36 cellular contexts compared by ENCODE assay signal in genomic region chr1:39016604-39017171, GRCh38. TPM values are rescaled to one million over a fixed set of nuclear protein-coding genes. Genes with fewer than 3 reads are reported as not detected.
A peak's percentile ranks its signal among the peaks of the same experiment; 100 is the strongest.
DNase-seq lines count a peak whose midpoint lies in the region; ATAC-seq, FAIRE-seq and TF ChIP-seq lines count a peak whose summit lies in the region.
"Had no signal": no experiment of that assay in that cellular context is flagged by ENCODE, and none has a peak within 500 bp of the region (broad histone marks: within the 10 kb centered on the region; RNA-seq: fewer than 3 reads in every experiment).

No MANE protein-coding gene starts in this region.

- BruUV-seq in HepG2 (replicated peaks; lab: Mats Ljungman, UMichigan) = no TSS peak

- H3K9me3 Mint-ChIP-seq in activated naive CD4-positive, alpha-beta T cell treated with anti-CD3 and anti-CD28 coated beads, Interleukin-2, amount 50 U/mL, for 72 hours = no peaks in the 10 kb centered on the region
- H3K9me3 Mint-ChIP-seq: activated T-cell treated with anti-CD3 and anti-CD28 coated beads, Interleukin-2, amount 50 U/mL, for 4 hours; CD4-positive, alpha-beta T cell; stimulated activated naive CD8-positive, alpha-beta T cell treated with anti-CD3 and anti-CD28 coated beads, Interleukin-15, Interleukin-2, amounts not matched to agents 100 ng/mL and 50 ng/mL, for 24 hours; T-cell had no signal

- TF ChIP-seq RAD21 in HepG2 (CRISPR knock-in tag; IDR thresholded peaks at IDR 0.05) = no peak

- H2AFZ ChIP-seq in HepG2 (ENCODE audit: low read length) = no peak overlapping the region

- TF ChIP-seq EP300 in HepG2 (IDR thresholded peaks at IDR 0.05; ENCODE audit: low read depth in 2 of 2, low read length in 2 of 2) (peak in 1 of 2 experiments; percentile 44; a peak in 1 of 4 replicates), HepG2 (CRISPR knock-in tag; IDR thresholded peaks at IDR 0.05; ENCODE audit: borderline replicate concordance) (no peak)

- H3K27ac ChIP-seq in caudate nucleus (ENCODE audit: low read depth, low read length) (peak overlapping the region; percentile 36), HepG2 (ENCODE audit: extremely low read length, insufficient read depth, low read length) (no peak overlapping the region)
- H3K27ac ChIP-seq: ascending aorta, esophagus muscularis mucosa, heart left ventricle, HL-60, right atrium auricular region, RWPE1, thoracic aorta, uterus had no signal

- DNase-seq in DMS53 (lab: John Stamatoyannopoulos, UW) (peak; percentile 59), HuH-7 (ENCODE audit: low spot score) (peak; percentile 16), caudate nucleus (lab: John Stamatoyannopoulos, UW) (peak in 3 of 61 donors; percentile 13 to 27 (median 18)), HepG2 (ENCODE audit: low spot score) (peak; percentile 81), T-helper 1 cell (no peak), NCI-H187 (lab: John Stamatoyannopoulos, UW) (no peak), hypothalamus (lab: John Stamatoyannopoulos, UW) (no peak)
- no peak for DNase-seq in activated naive CD4-positive, alpha-beta T cell treated with anti-CD3 and anti-CD28 coated beads, Interleukin-2, amount 50 U/mL, for 72 hours (ENCODE audit: low spot score in 2 of 2)
- DNase-seq: activated CD8-positive, alpha-beta memory T cell treated with anti-CD3 and anti-CD28 coated beads, Interleukin-2, amount 10 ng/mL, durations not matched to agents 7 days and 5 days; activated gamma-delta T cell; activated T-cell treated with anti-CD3 and anti-CD28 coated beads, Interleukin-2, amount 50 U/mL, for 4 hours; AML-193; CD4-positive, alpha-beta T cell; cerebellar nuclear complex; dermis blood vessel endothelial cell; foreskin fibroblast; heart left ventricle; IMR-90; left colon; NCI-H1048; NCI-H1694 treated with DMSO at 0.1 percent for 48 hours; NCI-H510A; stimulated activated CD4-positive, alpha-beta T cell treated with anti-CD3 and anti-CD28 coated beads, Interleukin-1b, Interleukin-23, amount 100 ng/mL, for 48 hours; T-cell; uterus had no signal

- no peak for TF ChIP-seq POLR2A in HepG2 (IDR thresholded peaks at IDR 0.05; ENCODE audit: insufficient read depth in 1 of 2, low read depth in 2 of 2, low read length in 2 of 2)

- H3K79me2 ChIP-seq in HepG2 (ENCODE audit: insufficient read depth, low read length) = no peaks in the 10 kb centered on the region

- H3K4me2 ChIP-seq in HepG2 (ENCODE audit: low read depth, low read length) = peak overlapping the region; percentile 68

- 15% methylated on average over 9 of the region's 10 CpGs for whole genome bisulfite sequencing in HepG2 (ENCODE audit: low lambda C conversion rate)

- intact Hi-C loops in HepG2 (cut with micrococcal nuclease; ENCODE audit: unreplicated experiment) = no loop called here

- H3K36me3 ChIP-seq in HepG2 (replicated peaks in 1 of 2; ENCODE audit: control insufficient read depth in 1 of 2, insufficient read depth in 2 of 2, low read length in 2 of 2) = no peaks in the 10 kb centered on the region
- H3K36me3 ChIP-seq: ascending aorta, right atrium auricular region, uterus had no signal

- in situ Hi-C loops in HepG2 (cut with HindIII; ENCODE audit: extremely low pct_ligation_motif_present, low pct_unique_long_range_greater_than_20kb) = no loop called here

- H3K27ac Mint-ChIP-seq in activated naive CD4-positive, alpha-beta T cell treated with anti-CD3 and anti-CD28 coated beads, Interleukin-2, amount 50 U/mL, for 72 hours = no peak overlapping the region
- H3K27ac Mint-ChIP-seq: activated CD8-positive, alpha-beta memory T cell treated with anti-CD3 and anti-CD28 coated beads, Interleukin-2, amount 10 ng/mL, durations not matched to agents 7 days and 5 days; CD4-positive, alpha-beta T cell; memory B cell; stimulated activated naive CD8-positive, alpha-beta T cell treated with anti-CD3 and anti-CD28 coated beads, Interleukin-15, Interleukin-2, amounts not matched to agents 100 ng/mL and 50 ng/mL, for 24 hours; T-cell had no signal

- POLR2A ChIA-PET in HepG2 (lab: Yijun Ruan, JAX) = interaction anchor here (1.1 to 1.7 kb wide), 4 partner anchors 9 to 19 kb away, joined by 3 to 26 read pairs (median 4); partner anchors contain the start of gene NDUFS5

- H3K36me3 Mint-ChIP-seq in activated naive CD4-positive, alpha-beta T cell treated with anti-CD3 and anti-CD28 coated beads, Interleukin-2, amount 50 U/mL, for 72 hours = peaks cover 0 to 5% of the 10 kb centered on the region in 2 donors

- H3K4me1 ChIP-seq in HepG2 (ENCODE audit: insufficient read depth, low read length) = peaks cover 19% of the 10 kb centered on the region
- H3K4me1 ChIP-seq: ascending aorta, esophagus muscularis mucosa, heart left ventricle, right atrium auricular region, uterus had no signal

- no peaks in the 10 kb centered on the region for H3K9me3 ChIP-seq in HepG2 (ENCODE audit: low read length)
- H3K9me3 ChIP-seq: ascending aorta, esophagus muscularis mucosa, heart left ventricle, right atrium auricular region, thoracic aorta, uterus had no signal

- H4K20me1 ChIP-seq in HepG2 (ENCODE audit: insufficient read depth, low read length) = no peaks in the 10 kb centered on the region

- H3K27me3 ChIP-seq in HepG2 (ENCODE audit: control insufficient read depth in 1 of 2, insufficient read depth in 2 of 2, low read length in 2 of 2) = no peaks in the 10 kb centered on the region
- H3K27me3 ChIP-seq: ascending aorta, esophagus muscularis mucosa, heart left ventricle, right atrium auricular region, uterus had no signal

- peak overlapping the region; percentile 23; the same call in 1 of the 2 replicates for H3K9ac ChIP-seq in HepG2 (ENCODE audit: insufficient read depth, low read depth, low read length)

- peak; percentile 88 for ATAC-seq in HepG2
- no peak for ATAC-seq in activated naive CD4-positive, alpha-beta T cell treated with anti-CD3 and anti-CD28 coated beads, Interleukin-2, amount 50 U/mL, for 72 hours
- ATAC-seq: activated CD8-positive, alpha-beta memory T cell treated with anti-CD3 and anti-CD28 coated beads, Interleukin-2, amount 10 ng/mL, durations not matched to agents 7 days and 5 days; activated T-cell treated with anti-CD3 and anti-CD28 coated beads, Interleukin-2, amount 50 U/mL, for 4 hours; HCT116; heart left ventricle; left colon; T-cell had no signal

- peak; percentile 42 for FAIRE-seq in HepG2 (lab: Jason Lieb, UNC)
- FAIRE-seq: A204.1, GM18507 had no signal

- TF ChIP-seq CTCF in HepG2 (CRISPR knock-in tag; IDR thresholded peaks at IDR 0.05) = no peak

- CTCF ChIA-PET in HepG2 (lab: Yijun Ruan, JAX; ENCODE audit: low intra/inter-chr PET ratio, low total read pairs) = no interaction called here

- H3K4me3 ChIP-seq in HepG2 (replicated peaks in 1 of 3; ENCODE audit: insufficient read depth in 1 of 3, low read depth in 2 of 3, low read length in 3 of 3) = peak overlapping the region; percentile 19 to 46 (median 33); a peak in 4 of 6 replicates
- H3K4me3 ChIP-seq: ascending aorta, esophagus muscularis mucosa, heart left ventricle, right atrium auricular region, thoracic aorta, uterus had no signal

RNA-seq across cellular contexts. Expression of gene NDUFS5, which starts 9.5 kb away (rescaled TPM):
- total RNA-seq in HepG2 (2016; rRNA removed; fragmentation: Illumina TruSeq; extraction: Trizol) = 466 and 655 TPM in 2 replicates
- total RNA-seq in HepG2 (2016; cell fraction: cytosol; rRNA removed; fragmentation: Illumina TruSeq; extraction: Trizol; ENCODE audit: low read depth) = 163 and 167 TPM in 2 replicates
- 464 and 703 TPM in 2 replicates for total RNA-seq in HepG2 (2016; cell fraction: insoluble cytoplasmic fraction; rRNA removed; fragmentation: Illumina TruSeq; extraction: Trizol)
- total RNA-seq in HepG2 (2016; cell fraction: membrane; rRNA removed; fragmentation: Illumina TruSeq; extraction: Trizol) = 156 and 158 TPM in 2 replicates
- 154 and 170 TPM in 2 replicates for total RNA-seq in HepG2 (2016; cell fraction: nucleus; rRNA removed; fragmentation: Illumina TruSeq; extraction: Trizol)
- 219 and 263 TPM in 2 replicates for polyA plus RNA-seq in HepG2 (2011; rRNA removed)
- polyA plus RNA-seq in HepG2 (2011; cell fraction: cytosol; rRNA removed) = 226 and 341 TPM in 2 replicates
- polyA plus RNA-seq in HepG2 (2011; cell fraction: nucleus; rRNA removed) = 45.6 and 70.1 TPM in 2 replicates
- 314 and 392 TPM in 2 replicates for polyA plus RNA-seq in HepG2 (2012)
- 179 and 209 TPM in 2 replicates for polyA plus RNA-seq in HepG2 (2016; cell fraction: cytosol; fragmentation: Illumina TruSeq; extraction: Trizol; ENCODE audit: low read depth)
- polyA plus RNA-seq in HepG2 (2016; cell fraction: insoluble cytoplasmic fraction; fragmentation: Illumina TruSeq; extraction: Trizol; ENCODE audit: low read depth) = 671 and 732 TPM in 2 replicates
- polyA plus RNA-seq in HepG2 (2016; cell fraction: membrane; fragmentation: Illumina TruSeq; extraction: Trizol; ENCODE audit: low read depth) = 158 and 161 TPM in 2 replicates
- polyA plus RNA-seq in HepG2 (2016; cell fraction: nucleus; fragmentation: Illumina TruSeq; extraction: Trizol; ENCODE audit: insufficient read depth, low read depth) = 262 and 271 TPM in 2 replicates
- polyA minus RNA-seq in HepG2 (2011; rRNA and poly(A)+ RNA removed; ENCODE audit: low replicate concordance) = 54.3 and 179 TPM in 2 replicates
- polyA minus RNA-seq in HepG2 (2011; cell fraction: cytosol; rRNA and poly(A)+ RNA removed) = 50.5 and 67.1 TPM in 2 replicates
- 41.3 and 58.2 TPM in 2 replicates for polyA minus RNA-seq in HepG2 (2011; cell fraction: nucleus; rRNA and poly(A)+ RNA removed)
- 100 to 1,000 TPM; 153 to 211 TPM for total RNA-seq in activated naive CD4-positive, alpha-beta T cell treated with anti-CD3 and anti-CD28 coated beads, Interleukin-2, amount 50 U/mL, for 72 hours

RNA-seq across cellular contexts. Expression of gene AKIRIN1, which starts 25.6 kb away (rescaled TPM):
- total RNA-seq in HepG2 (2016; rRNA removed; fragmentation: Illumina TruSeq; extraction: Trizol) = 123 and 154 TPM in 2 replicates
- total RNA-seq in HepG2 (2016; cell fraction: cytosol; rRNA removed; fragmentation: Illumina TruSeq; extraction: Trizol; ENCODE audit: low read depth) = 24.4 and 26.4 TPM in 2 replicates
- total RNA-seq in HepG2 (2016; cell fraction: insoluble cytoplasmic fraction; rRNA removed; fragmentation: Illumina TruSeq; extraction: Trizol) = 126 and 150 TPM in 2 replicates
- total RNA-seq in HepG2 (2016; cell fraction: membrane; rRNA removed; fragmentation: Illumina TruSeq; extraction: Trizol) = 114 and 115 TPM in 2 replicates
- total RNA-seq in HepG2 (2016; cell fraction: nucleus; rRNA removed; fragmentation: Illumina TruSeq; extraction: Trizol) = 46.8 and 56.0 TPM in 2 replicates
- 96.9 and 157 TPM in 2 replicates for polyA plus RNA-seq in HepG2 (2011; rRNA removed)
- polyA plus RNA-seq in HepG2 (2011; cell fraction: cytosol; rRNA removed) = 64.0 and 81.1 TPM in 2 replicates
- polyA plus RNA-seq in HepG2 (2011; cell fraction: nucleus; rRNA removed) = 22.4 and 29.1 TPM in 2 replicates
- polyA plus RNA-seq in HepG2 (2012) = 67.2 and 119 TPM in 2 replicates
- 23.9 and 25.7 TPM in 2 replicates for polyA plus RNA-seq in HepG2 (2016; cell fraction: cytosol; fragmentation: Illumina TruSeq; extraction: Trizol; ENCODE audit: low read depth)
- polyA plus RNA-seq in HepG2 (2016; cell fraction: insoluble cytoplasmic fraction; fragmentation: Illumina TruSeq; extraction: Trizol; ENCODE audit: low read depth) = 197 and 205 TPM in 2 replicates
- polyA plus RNA-seq in HepG2 (2016; cell fraction: membrane; fragmentation: Illumina TruSeq; extraction: Trizol; ENCODE audit: low read depth) = 80.1 and 84.0 TPM in 2 replicates
- 102 and 107 TPM in 2 replicates for polyA plus RNA-seq in HepG2 (2016; cell fraction: nucleus; fragmentation: Illumina TruSeq; extraction: Trizol; ENCODE audit: insufficient read depth, low read depth)
- 35.3 and 43.0 TPM in 2 replicates for polyA minus RNA-seq in HepG2 (2011; rRNA and poly(A)+ RNA removed; ENCODE audit: low replicate concordance)
- 63.2 and 68.3 TPM in 2 replicates for polyA minus RNA-seq in HepG2 (2011; cell fraction: cytosol; rRNA and poly(A)+ RNA removed)
- 32.2 and 33.9 TPM in 2 replicates for polyA minus RNA-seq in HepG2 (2011; cell fraction: nucleus; rRNA and poly(A)+ RNA removed)
- 10 to 100 TPM; 45.8 to 93.6 TPM for total RNA-seq in activated naive CD4-positive, alpha-beta T cell treated with anti-CD3 and anti-CD28 coated beads, Interleukin-2, amount 50 U/mL, for 72 hours

Comparison
In these comparisons a context has a peak if more than half of its experiments do, and no peak if none do; other contexts are left out.
1. DNase-seq: peak in DMS53 (single experiment), HuH-7 (single experiment) and HepG2 (single experiment); none in T-helper 1 cell (0 of 5), NCI-H187 (0 of 2), hypothalamus (0 of 51) and activated naive CD4-positive, alpha-beta T cell treated with anti-CD3 and anti-CD28 coated beads, Interleukin-2, amount 50 U/mL, for 72 hours (0 of 2).